In the genomic region with DNA sequence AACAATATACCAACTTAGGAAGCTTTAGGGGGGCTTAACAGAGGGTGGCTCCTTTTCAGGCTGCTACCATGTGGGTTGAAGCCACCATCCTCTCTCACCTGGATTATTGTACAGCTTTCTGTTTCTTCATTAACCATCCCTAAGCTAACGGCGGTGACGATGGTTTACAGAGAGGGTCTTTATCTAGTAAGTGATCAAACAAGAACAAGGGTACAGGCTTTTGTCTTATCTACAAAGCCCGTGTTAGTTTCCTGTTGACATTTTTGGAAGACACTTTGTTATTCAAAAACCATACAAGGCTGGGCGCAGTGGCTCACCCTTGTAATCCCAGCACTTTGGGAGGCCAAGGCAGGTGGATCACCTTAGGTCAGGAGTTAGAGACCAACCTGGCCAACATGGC, we compare ENCODE assay signal across 16 cellular contexts. TPM values are rescaled to one million over a fixed set of nuclear protein-coding genes. Genes with fewer than 3 reads are reported as not detected.
DNase-seq lines count a peak whose midpoint lies in the region; ATAC-seq and TF ChIP-seq lines count a peak whose summit lies in the region.
"Had no signal": no experiment of that assay in that cellular context is flagged by ENCODE, and none has a peak within 500 bp of the region (broad histone marks: within the 10 kb centered on the region; RNA-seq: fewer than 3 reads in every experiment).

No MANE protein-coding gene starts in this region.

- WGBS in sigmoid colon, 2 donors: 69 to 82% methylated on average over 5 of the region's 5 CpGs

- TF ChIP-seq EP300 in sigmoid colon (IDR thresholded peaks at IDR 0.05): no peak

- H3K27me3 ChIP-seq in sigmoid colon: no peaks in the 10 kb centered on the region
- H3K27me3 ChIP-seq: upper lobe of right lung had no signal

- no peak for TF ChIP-seq POLR2A in sigmoid colon (IDR thresholded peaks at IDR 0.05)

- H3K9me3 ChIP-seq in sigmoid colon: no peaks in the 10 kb centered on the region
- H3K9me3 ChIP-seq: upper lobe of right lung had no signal

- peaks cover 32% of the 10 kb centered on the region for H3K36me3 Mint-ChIP-seq in activated naive CD8-positive, alpha-beta T cell treated with anti-CD3 and anti-CD28 coated beads for 36 hours

- no peak overlapping the region for H3K4me3 Mint-ChIP-seq in activated naive CD8-positive, alpha-beta T cell treated with anti-CD3 and anti-CD28 coated beads for 36 hours
- H3K4me3 Mint-ChIP-seq: mesothelial cell of epicardium had no signal

- H3K4me1 Mint-ChIP-seq in activated naive CD8-positive, alpha-beta T cell treated with anti-CD3 and anti-CD28 coated beads for 36 hours: peaks cover 40% of the 10 kb centered on the region

- no peaks in the 10 kb centered on the region for H3K9me3 Mint-ChIP-seq in activated naive CD8-positive, alpha-beta T cell treated with anti-CD3 and anti-CD28 coated beads for 36 hours
- H3K9me3 Mint-ChIP-seq: effector memory CD8-positive, alpha-beta T cell had no signal

- peaks cover 0 to 65% (median 63%) of the 10 kb centered on the region in 4 donors for H3K4me1 ChIP-seq in sigmoid colon

- H3K27me3 Mint-ChIP-seq in activated naive CD8-positive, alpha-beta T cell treated with anti-CD3 and anti-CD28 coated beads for 36 hours: no peaks in the 10 kb centered on the region
- H3K27me3 Mint-ChIP-seq: effector memory CD8-positive, alpha-beta T cell had no signal

- H3K27ac Mint-ChIP-seq in activated naive CD8-positive, alpha-beta T cell treated with anti-CD3 and anti-CD28 coated beads for 36 hours: peak overlapping the region; percentile 16
- H3K27ac Mint-ChIP-seq: mesothelial cell of epicardium had no signal

- H3K27ac ChIP-seq in sigmoid colon: peak overlapping the region; percentile 65 to 77 (median 68)
- H3K27ac ChIP-seq: upper lobe of right lung had no signal

- intact Hi-C loops in sigmoid colon (cut with DNase I): loop anchor here (2.0 kb wide), 1 partner anchor 21 kb away; a partner anchor contains a TSS

- no peak overlapping the region for H3K4me3 ChIP-seq in sigmoid colon
- H3K4me3 ChIP-seq: upper lobe of right lung had no signal

- peaks cover 0 to 7% (median 0%) of the 10 kb centered on the region in 4 donors for H3K36me3 ChIP-seq in sigmoid colon

- ATAC-seq in GM19438 (IDR thresholded peaks at IDR 0.05; ENCODE audit: low read depth, unreplicated experiment) (peak; percentile 13), HG03565 (IDR thresholded peaks at IDR 0.05; ENCODE audit: unreplicated experiment) (no peak)
- ATAC-seq: activated CD4-positive, CD25-positive, alpha-beta regulatory T cell treated with anti-CD3 and anti-CD28 coated beads, Interleukin-2, amount 50 U/mL, for 24 hours; effector memory CD8-positive, alpha-beta T cell; upper lobe of right lung had no signal

- no peak for TF ChIP-seq CTCF in sigmoid colon (IDR thresholded peaks at IDR 0.05)

- DNase-seq in activated effector memory CD4-positive, alpha-beta T cell treated with anti-CD3 and anti-CD28 coated beads, Interleukin-2, amount 50 U/mL, for 16 hours: peak; percentile 47
- no peak for DNase-seq in activated effector memory CD4-positive, alpha-beta T cell treated with Interleukin-2 at 50 U/mL for 16 hours
- no peak for DNase-seq in activated naive CD8-positive, alpha-beta T cell treated with anti-CD3 and anti-CD28 coated beads for 36 hours
- DNase-seq in sigmoid colon (peak; percentile 52), HK-2 (ENCODE audit: unreplicated experiment) (no peak), DMS153 treated with DMSO at 0.1 percent for 48 hours (lab: John Stamatoyannopoulos, UW; ENCODE audit: unreplicated experiment) (no peak)
- DNase-seq: effector memory CD8-positive, alpha-beta T cell; H7; hippocampal formation; NCI-H226; stimulated activated CD4-positive, alpha-beta T cell treated with anti-CD3 and anti-CD28 coated beads, Interleukin-4, amount 100 ng/mL, for 1 hour; upper lobe of right lung had no signal

RNA-seq across cellular contexts. Expression of a gene that starts 20.4 kb away (rescaled TPM):
- total RNA-seq in activated naive CD8-positive, alpha-beta T cell treated with anti-CD3 and anti-CD28 coated beads for 36 hours: 10 to 100 TPM; 11.1 to 13.2 TPM
- 10 to 100 TPM in 2 of 4 donors, 1 to 10 TPM in 2; 3.9 to 11.8 (median 9.0) TPM for total RNA-seq in sigmoid colon
- 10 to 100 TPM in 1 of 3 donors, 1 to 10 TPM in 2; 5.4 to 16.6 (median 6.2) TPM for polyA plus RNA-seq in sigmoid colon

RNA-seq across cellular contexts. Expression of a gene that starts 29.0 kb away (rescaled TPM):
- total RNA-seq in activated naive CD8-positive, alpha-beta T cell treated with anti-CD3 and anti-CD28 coated beads for 36 hours: 10 to 100 TPM; 31.6 to 32.2 TPM
- total RNA-seq in sigmoid colon: 1 to 10 TPM; 3.5 to 5.8 (median 4.6) TPM
- polyA plus RNA-seq in sigmoid colon: 1 to 10 TPM in 2 of 3 donors, under 1 TPM in 1; 0.23 to 7.4 (median 1.2) TPM

Comparison
In these comparisons a context has a peak if more than half of its experiments do, and no peak if none do; other contexts are left out.
1. DNase-seq: peak in activated effector memory CD4-positive, alpha-beta T cell treated with anti-CD3 and anti-CD28 coated beads, Interleukin-2, amount 50 U/mL, for 16 hours (single experiment) and sigmoid colon (single experiment); none in activated effector memory CD4-positive, alpha-beta T cell treated with Interleukin-2 at 50 U/mL for 16 hours (single experiment), activated naive CD8-positive, alpha-beta T cell treated with anti-CD3 and anti-CD28 coated beads for 36 hours (single experiment), HK-2 (single experiment) and DMS153 treated with DMSO at 0.1 percent for 48 hours (single experiment).
2. RNA of a gene that starts 29.0 kb away (total RNA-seq): 31.6 to 32.2 TPM in activated naive CD8-positive, alpha-beta T cell treated with anti-CD3 and anti-CD28 coated beads for 36 hours; 3.5 to 5.8 TPM in sigmoid colon; every median in the first group is over 4 times any median in the second.